Comparison of ENCODE assay signal across 8 cellular contexts in the genomic region with DNA sequence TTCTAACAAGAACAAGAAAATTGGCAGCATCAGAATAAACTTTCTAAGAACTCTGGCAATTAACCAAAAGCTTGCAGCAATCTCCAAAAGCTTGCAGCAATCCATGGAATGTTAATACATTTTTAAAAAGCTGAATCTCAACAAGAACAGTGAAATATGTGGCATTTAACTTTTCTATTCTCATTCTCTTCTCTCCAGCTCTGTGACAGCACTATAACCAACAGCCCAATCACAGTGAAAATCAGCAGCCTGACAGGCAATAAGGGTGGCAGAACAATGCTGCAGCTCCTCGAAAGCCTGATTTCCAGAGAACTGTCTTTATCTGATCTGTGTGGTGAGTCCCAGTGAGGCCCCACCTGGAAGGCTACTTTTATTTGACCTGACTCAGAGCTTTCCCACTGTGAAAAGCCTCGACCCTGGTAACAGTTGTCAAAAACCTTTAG.
DNase-seq lines count a peak whose midpoint lies in the region; ATAC-seq and TF ChIP-seq lines count a peak whose summit lies in the region.

No MANE protein-coding gene starts in this region.

- TF ChIP-seq CTCF in tibial artery (IDR thresholded peaks at IDR 0.05): no peak

- H3K36me3 ChIP-seq in mesenchymal stem cell (ENCODE audit: control insufficient read depth in 1 of 2, insufficient read depth in 2 of 2, low read depth in 1 of 2, low read length in 2 of 2) (no peaks in the 10 kb centered on the region), tibial artery (no peaks in the 10 kb centered on the region)

- H2AK5ac ChIP-seq in mesenchymal stem cell (ENCODE audit: low read length, severe bottlenecking): no peak overlapping the region

- no peak overlapping the region for H2BK15ac ChIP-seq in mesenchymal stem cell (ENCODE audit: low read depth, poor library complexity, severe bottlenecking)

- intact Hi-C loops in tibial artery (cut with DNase I; ENCODE audit: low total_unique reads): no loop called here

- H3K27ac ChIP-seq in mesenchymal stem cell (ENCODE audit: low read length, poor library complexity, severe bottlenecking) (no peak overlapping the region), tibial artery (no peak overlapping the region)

- DNase-seq in DMS53 treated with DMSO at 0.1 percent for 48 hours (lab: John Stamatoyannopoulos, UW; ENCODE audit: unreplicated experiment) (peak; percentile 97), SK-N-DZ (ENCODE audit: low spot score) (peak; percentile 69), mesenchymal stem cell (peak; percentile 38), CD1c-positive myeloid dendritic cell (ENCODE audit: extremely low spot score) (no peak), tibial artery (no peak), NCI-H774 (lab: John Stamatoyannopoulos, UW) (no peak)

- H3K27me3 ChIP-seq in mesenchymal stem cell (ENCODE audit: control insufficient read depth in 1 of 2, insufficient read depth in 1 of 2, low read length in 2 of 2) (no peaks in the 10 kb centered on the region), tibial artery (no peaks in the 10 kb centered on the region)

- no peak overlapping the region for H4K91ac ChIP-seq in mesenchymal stem cell (ENCODE audit: low read length)

- no peak overlapping the region for H2AFZ ChIP-seq in mesenchymal stem cell (ENCODE audit: low read depth, low read length)

- peak overlapping the region; percentile 20 for H3K4me2 ChIP-seq in mesenchymal stem cell (ENCODE audit: low read length, poor library complexity, severe bottlenecking)

- no peak overlapping the region for H3K14ac ChIP-seq in mesenchymal stem cell (ENCODE audit: low read length in 2 of 2)

- no peak overlapping the region for H2BK12ac ChIP-seq in mesenchymal stem cell (ENCODE audit: low read length in 2 of 2)

- H3K9ac ChIP-seq in mesenchymal stem cell (ENCODE audit: low read length): no peak overlapping the region

- no peak overlapping the region for H3K18ac ChIP-seq in mesenchymal stem cell (ENCODE audit: low read depth in 1 of 2, low read length in 2 of 2)

- no peak overlapping the region for H4K8ac ChIP-seq in mesenchymal stem cell (ENCODE audit: low read length)

- no peak overlapping the region for H3K4me3 ChIP-seq in mesenchymal stem cell (ENCODE audit: insufficient read depth in 1 of 2, low read depth in 1 of 2, low read length in 2 of 2)
- no peak overlapping the region for H3K4me3 ChIP-seq in tibial artery

- H3K9me3 ChIP-seq in mesenchymal stem cell (ENCODE audit: control insufficient read depth, low read length) (no peaks in the 10 kb centered on the region), tibial artery (peaks cover 0 to 3% (median 0%) of the 10 kb centered on the region in 3 donors)

- no peak overlapping the region for H3K23ac ChIP-seq in mesenchymal stem cell (ENCODE audit: low read length in 2 of 2)

- no peak overlapping the region for H2BK5ac ChIP-seq in mesenchymal stem cell (ENCODE audit: low read depth, low read length, poor library complexity, severe bottlenecking)

- WGBS in mesenchymal stem cell: 7% methylated on average over 2 of the region's 2 CpGs

- H2BK120ac ChIP-seq in mesenchymal stem cell (ENCODE audit: low read depth, low read length): no peak overlapping the region

- peaks cover 1% of the 10 kb centered on the region for H3K79me1 ChIP-seq in mesenchymal stem cell (replicated peaks; ENCODE audit: low read length, poor library complexity, severe bottlenecking)

- no peak overlapping the region for H3K4ac ChIP-seq in mesenchymal stem cell (ENCODE audit: low read depth in 1 of 2, low read length in 2 of 2)

- ATAC-seq in HG02623 (IDR thresholded peaks at IDR 0.05; ENCODE audit: unreplicated experiment) (peak; percentile 19), GM19455 (IDR thresholded peaks at IDR 0.05; ENCODE audit: unreplicated experiment) (no peak)

- H3K4me1 ChIP-seq in mesenchymal stem cell (ENCODE audit: control insufficient read depth, insufficient read depth, low read depth, low read length) (peaks cover 4% of the 10 kb centered on the region), tibial artery (peaks cover 0 to 43% (median 13%) of the 10 kb centered on the region in 4 donors)

Comparison
In these comparisons a context has a peak if more than half of its experiments do, and no peak if none do; other contexts are left out.
1. DNase-seq: peak in DMS53 treated with DMSO at 0.1 percent for 48 hours (single experiment), SK-N-DZ (single experiment) and mesenchymal stem cell (single experiment); none in CD1c-positive myeloid dendritic cell (single experiment), tibial artery (0 of 2) and NCI-H774 (single experiment).